In the genomic region with DNA sequence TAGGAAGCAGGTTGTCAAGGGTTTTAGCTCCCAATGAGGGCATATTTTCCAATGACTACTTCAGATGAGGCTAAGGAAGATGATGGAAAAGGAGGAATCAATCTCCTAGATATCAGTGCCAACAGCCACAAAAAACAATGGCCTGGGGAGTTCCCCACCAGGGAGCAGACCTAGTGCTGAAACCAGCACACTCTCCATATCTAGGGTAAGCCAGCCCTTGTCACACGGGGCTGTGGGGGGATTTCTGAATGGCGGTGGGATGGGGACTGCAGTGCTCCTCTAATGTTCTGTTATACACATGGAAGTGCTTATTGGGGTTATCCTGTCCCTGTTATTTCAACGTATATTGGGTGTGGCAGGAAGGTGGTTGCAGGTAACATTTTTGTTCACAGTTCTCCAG, we compare ENCODE assay signal across 1 cellular context.
TF ChIP-seq lines count a peak whose summit lies in the region.

No MANE protein-coding gene starts in this region.

TF ChIP-seq in K562, 482 proteins besides CTCF, POLR2A, EP300 and RAD21:
- no peak for TF ChIP-seq BHLHE40 (IDR thresholded peaks at IDR 0.05; ENCODE audit: low read length)
- TF ChIP-seq GATAD2A (IDR thresholded peaks at IDR 0.05), result no peak
- TF ChIP-seq NCOA4 (IDR thresholded peaks at IDR 0.05; ENCODE audit: partially characterized antibody), result no peak
- TF ChIP-seq KLF10 (CRISPR knock-in tag; IDR thresholded peaks at IDR 0.05), result no peak
- no peak for TF ChIP-seq SMARCA5 (IDR thresholded peaks at IDR 0.05)
- no peak for TF ChIP-seq KAT8 (IDR thresholded peaks at IDR 0.05; ENCODE audit: low read depth)
- TF ChIP-seq, protein P1, sequence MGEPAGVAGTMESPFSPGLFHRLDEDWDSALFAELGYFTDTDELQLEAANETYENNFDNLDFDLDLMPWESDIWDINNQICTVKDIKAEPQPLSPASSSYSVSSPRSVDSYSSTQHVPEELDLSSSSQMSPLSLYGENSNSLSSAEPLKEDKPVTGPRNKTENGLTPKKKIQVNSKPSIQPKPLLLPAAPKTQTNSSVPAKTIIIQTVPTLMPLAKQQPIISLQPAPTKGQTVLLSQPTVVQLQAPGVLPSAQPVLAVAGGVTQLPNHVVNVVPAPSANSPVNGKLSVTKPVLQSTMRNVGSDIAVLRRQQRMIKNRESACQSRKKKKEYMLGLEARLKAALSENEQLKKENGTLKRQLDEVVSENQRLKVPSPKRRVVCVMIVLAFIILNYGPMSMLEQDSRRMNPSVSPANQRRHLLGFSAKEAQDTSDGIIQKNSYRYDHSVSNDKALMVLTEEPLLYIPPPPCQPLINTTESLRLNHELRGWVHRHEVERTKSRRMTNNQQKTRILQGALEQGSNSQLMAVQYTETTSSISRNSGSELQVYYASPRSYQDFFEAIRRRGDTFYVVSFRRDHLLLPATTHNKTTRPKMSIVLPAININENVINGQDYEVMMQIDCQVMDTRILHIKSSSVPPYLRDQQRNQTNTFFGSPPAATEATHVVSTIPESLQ (CRISPR knock-in tag; IDR thresholded peaks at IDR 0.05), result no peak
